In genomic region chr1:183758913-183759312, GRCh38 we compare ENCODE assay signal across 35 cellular contexts.
"Had no signal": no experiment of that assay in that cellular context is flagged by ENCODE, and none has a peak within 500 bp of the region (broad histone marks: within the 10 kb centered on the region; RNA-seq: fewer than 3 reads in every experiment).

No MANE protein-coding gene starts in this region.

- H3K27ac ChIP-seq: adrenal gland, brain microvascular endothelial cell, Peyer's patch, VCaP had no signal

- ATAC-seq: activated naive CD4-positive, alpha-beta T cell treated with anti-CD3 and anti-CD28 coated beads, Interleukin-2, amount 50 U/mL, for 72 hours; activated T-cell treated with anti-CD3 and anti-CD28 coated beads, Interleukin-2, amount 50 U/mL, for 4 hours; K562; PC-3 had no signal

- H3K27me3 Mint-ChIP-seq: activated CD4-positive, alpha-beta memory T cell treated with anti-CD3 and anti-CD28 coated beads for 36 hours had no signal

- H3K4me1 ChIP-seq: adrenal gland, Peyer's patch had no signal

- H3K4me1 Mint-ChIP-seq: activated B cell treated with CpG ODN at 0.5 μM for 24 hours had no signal

- H3K9me3 ChIP-seq: adrenal gland had no signal

- H3K27me3 ChIP-seq: adrenal gland, brain microvascular endothelial cell, Peyer's patch had no signal

- H3K4me3 ChIP-seq: adrenal gland, K562, Peyer's patch had no signal

- H3K27ac Mint-ChIP-seq: activated B cell treated with CpG ODN at 0.5 μM for 24 hours; activated CD4-positive, alpha-beta memory T cell treated with anti-CD3 and anti-CD28 coated beads for 36 hours; activated naive CD4-positive, alpha-beta T cell treated with anti-CD3 and anti-CD28 coated beads for 36 hours; activated naive CD4-positive, alpha-beta T cell treated with anti-CD3 and anti-CD28 coated beads, Interleukin-2, amount 50 U/mL, for 72 hours; activated T-helper 1 cell treated with anti-CD3 and anti-CD28 coated beads, Interleukin-12 subunit alpha, Interleukin-12 subunit beta, Interleukin-2, Interleukin-4 antibody, amounts not matched to agents 30 ng/mL and 10 ng/mL and 1 ng/mL, durations not matched to agents 14 hours and 24 hours and 36 hours had no signal

- DNase-seq: activated B cell treated with CpG ODN at 0.5 μM for 24 hours; activated CD4-positive, alpha-beta memory T cell treated with anti-CD3 and anti-CD28 coated beads for 36 hours; activated CD4-positive, alpha-beta T cell treated with anti-CD3 and anti-CD28 coated beads for 4 hours; activated CD4-positive, alpha-beta T cell treated with anti-CD3 and anti-CD28 coated beads, Interleukin-2, amount 50 U/mL, for 1 hour; activated CD4-positive, CD25-positive, alpha-beta regulatory T cell treated with anti-CD3 and anti-CD28 coated beads, Interleukin-2, amount 50 U/mL, for 72 hours; activated CD8-positive, alpha-beta memory T cell treated with anti-CD3 and anti-CD28 coated beads, Interleukin-2, amount 50 U/mL, for 4 hours; activated gamma-delta T cell treated with Interleukin-2 at 50 U/mL for 16 hours; activated naive CD4-positive, alpha-beta T cell treated with anti-CD3 and anti-CD28 coated beads for 36 hours; activated T-cell treated with anti-CD3 and anti-CD28 coated beads for 4 hours; activated T-cell treated with anti-CD3 and anti-CD28 coated beads, Interleukin-2, amount 50 U/mL, for 4 hours; adrenal gland; anterior cingulate cortex; brain microvascular endothelial cell; NCI-H1092 treated with DMSO at 0.1 percent for 48 hours; NCI-H1417; NCI-H146; NCI-H187; NCI-H2029 treated with DMSO at 0.1 percent for 48 hours; NCI-H2107; NCI-H2171; NCI-H510A; NCI-H526; NCI-H748 treated with DMSO at 0.1 percent for 48 hours; NK-92 treated with Interleukin-12 subunit alpha and Interleukin-12 subunit beta, amount 100 ng/mL, for 24 hours; PC-3; Peyer's patch; RPMI8226; SW 1271; T-helper 1 cell; T-helper 2 cell; T-helper 9 cell had no signal

- H3K36me3 ChIP-seq: adrenal gland, brain microvascular endothelial cell, Peyer's patch had no signal

- H3K4me3 Mint-ChIP-seq: activated B cell treated with CpG ODN at 0.5 μM for 24 hours; activated CD4-positive, alpha-beta memory T cell treated with anti-CD3 and anti-CD28 coated beads for 36 hours; activated naive CD4-positive, alpha-beta T cell treated with anti-CD3 and anti-CD28 coated beads for 36 hours; activated T-cell treated with anti-CD3 and anti-CD28 coated beads, Interleukin-2, amount 50 U/mL, for 4 hours; activated T-helper 1 cell treated with anti-CD3 and anti-CD28 coated beads, Interleukin-12 subunit alpha, Interleukin-12 subunit beta, Interleukin-2, Interleukin-4 antibody, amounts not matched to agents 30 ng/mL and 10 ng/mL and 1 ng/mL, durations not matched to agents 14 hours and 24 hours and 36 hours had no signal
